In genomic region chr20:46709055-46709458, GRCh38 we compare ENCODE assay signal across 9 cellular contexts. TPM values are rescaled to one million over a fixed set of nuclear protein-coding genes. Genes with fewer than 3 reads are reported as not detected.
A peak's percentile ranks its signal among the peaks of the same experiment; 100 is the strongest.
DNase-seq lines count a peak whose midpoint lies in the region; ATAC-seq, FAIRE-seq and TF ChIP-seq lines count a peak whose summit lies in the region.
"Had no signal": no experiment of that assay in that cellular context is flagged by ENCODE, and none has a peak within 500 bp of the region (broad histone marks: within the 10 kb centered on the region; RNA-seq: fewer than 3 reads in every experiment).

No MANE protein-coding gene starts in this region.

- peaks cover 37% of the 10 kb centered on the region for H3K9me1 ChIP-seq in IMR-90 (ENCODE audit: insufficient read depth, low read length)

- peak overlapping the region; percentile 97 to 100 for H4K8ac ChIP-seq in IMR-90 (ENCODE audit: low read depth in 2 of 2, low read length in 2 of 2)

- TF ChIP-seq POLR2A in IMR-90 (IDR thresholded peaks at IDR 0.05; ENCODE audit: low read depth, low read length) = no peak
- TF ChIP-seq POLR2A in body of pancreas (IDR thresholded peaks at IDR 0.05) = no peak
- TF ChIP-seq POLR2A in HepG2 (IDR thresholded peaks at IDR 0.05; ENCODE audit: insufficient read depth in 1 of 2, low read depth in 2 of 2, low read length in 2 of 2) = no peak

- peak overlapping the region; percentile 83 for H2BK15ac ChIP-seq in IMR-90 (ENCODE audit: low read depth, low read length)

- H4K5ac ChIP-seq in IMR-90 (ENCODE audit: low read depth, low read length) = peak overlapping the region; percentile 100

- H2AK5ac ChIP-seq in IMR-90 (ENCODE audit: low read depth, low read length) = peak overlapping the region; percentile 99

- no TSS peak for BruUV-seq in IMR-90 (replicated peaks; lab: Mats Ljungman, UMichigan)
- TSS peak; percentile 77 for BruUV-seq in HepG2 (replicated peaks; lab: Mats Ljungman, UMichigan)

- no peak for FAIRE-seq in HepG2 (lab: Jason Lieb, UNC)
- FAIRE-seq: TTC549 had no signal

- H3K27me3 ChIP-seq in IMR-90 (ENCODE audit: control insufficient read depth, insufficient read depth, low read length) = no peaks in the 10 kb centered on the region
- no peaks in the 10 kb centered on the region for H3K27me3 ChIP-seq in body of pancreas
- no peaks in the 10 kb centered on the region; a peak in 2 of 5 replicates for H3K27me3 ChIP-seq in HepG2 (ENCODE audit: control insufficient read depth in 1 of 2, insufficient read depth in 2 of 2, low read length in 2 of 2)
- no peaks in the 10 kb centered on the region for H3K27me3 ChIP-seq in stomach smooth muscle (ENCODE audit: control insufficient read depth in 1 of 2, insufficient read depth in 2 of 2, low read length in 2 of 2)

- POLR2A ChIA-PET in IMR-90 (lab: Charles Lee; ENCODE audit: unreplicated experiment) = no interaction called here
- POLR2A ChIA-PET in HepG2 (lab: Yijun Ruan, JAX) = interaction anchor here (0.7 to 1.5 kb wide), 8 partner anchors 15 to 301 kb away, joined by 3 to 5 read pairs (median 3); partner anchors contain the start of gene TP53RK

- H3K4me2 ChIP-seq in IMR-90 (ENCODE audit: low read depth, low read length) (peak overlapping the region; percentile 49), HepG2 (ENCODE audit: low read depth, low read length) (peak overlapping the region; percentile 98)

- H4K91ac ChIP-seq in IMR-90 (ENCODE audit: insufficient read depth, low read depth, low read length) = peak overlapping the region; percentile 99

- TF ChIP-seq CTCF in IMR-90 (conservative IDR thresholded peaks at IDR 0.05; ENCODE audit: low read depth, low read length) (no peak), body of pancreas (IDR thresholded peaks at IDR 0.05) (no peak), HepG2 (CRISPR knock-in tag; IDR thresholded peaks at IDR 0.05) (no peak)

- peak overlapping the region; percentile 94 for H3K14ac ChIP-seq in IMR-90 (replicated peaks; ENCODE audit: low read depth, low read length)

- peaks cover 8% of the 10 kb centered on the region for H3K79me2 ChIP-seq in HepG2 (ENCODE audit: insufficient read depth, low read length)

- TF ChIP-seq RAD21 in IMR-90 (IDR thresholded peaks at IDR 0.05; ENCODE audit: low read length) = no peak
- no peak for TF ChIP-seq RAD21 in HepG2 (CRISPR knock-in tag; IDR thresholded peaks at IDR 0.05)

- dilution Hi-C loops in IMR-90 (cut with HindIII; ENCODE audit: low sequenced_read_pairs, unreplicated experiment) = no loop called here

- H3K27ac ChIP-seq in IMR-90 (ENCODE audit: insufficient read depth, low read length) (peak overlapping the region; percentile 89), body of pancreas (peak overlapping the region; percentile 70 to 88 (median 82)), HepG2 (ENCODE audit: extremely low read length, insufficient read depth, low read length) (peak overlapping the region; percentile 71), stomach smooth muscle (ENCODE audit: low read length) (peak overlapping the region; percentile 49)
- H3K27ac ChIP-seq: foreskin keratinocyte had no signal

- peak overlapping the region; percentile 98 for H3K4ac ChIP-seq in IMR-90 (ENCODE audit: low read depth, low read length)

- peaks cover 4% of the 10 kb centered on the region; the same call in 1 of the 2 replicates for H3K36me3 ChIP-seq in IMR-90 (ENCODE audit: control insufficient read depth, insufficient read depth, low read length)
- H3K36me3 ChIP-seq in body of pancreas (replicated peaks in 1 of 2; ENCODE audit: insufficient read depth in 1 of 2, low read depth in 2 of 2) = no peaks in the 10 kb centered on the region
- H3K36me3 ChIP-seq in HepG2 (replicated peaks in 1 of 2; ENCODE audit: control insufficient read depth in 1 of 2, insufficient read depth in 2 of 2, low read length in 2 of 2) = no peaks in the 10 kb centered on the region; a peak in 1 of 5 replicates
- H3K36me3 ChIP-seq in stomach smooth muscle (ENCODE audit: control insufficient read depth in 2 of 2, insufficient read depth in 2 of 2, low read length in 2 of 2) = no peaks in the 10 kb centered on the region

- peak overlapping the region; percentile 96 for H3K18ac ChIP-seq in IMR-90 (ENCODE audit: low read depth, low read length)

- DNase-seq in IMR-90 (no peak), body of pancreas (peak in 1 of 4 donors; percentile 19), HepG2 (ENCODE audit: low spot score) (no peak), HK-2 (ENCODE audit: unreplicated experiment) (no peak), globus pallidus (ENCODE audit: low spot score) (no peak), iPS-NIHi11 (ENCODE audit: low spot score) (no peak)
- DNase-seq: foreskin keratinocyte had no signal

- H3K4me3 ChIP-seq in IMR-90 (ENCODE audit: insufficient read depth, low read depth, low read length) (peak overlapping the region; percentile 55), body of pancreas (peak overlapping the region; percentile 24 to 68), HepG2 (replicated peaks in 1 of 3; ENCODE audit: insufficient read depth in 1 of 3, low read depth in 2 of 3, low read length in 3 of 3) (peak overlapping the region; percentile 69 to 92 (median 70)), stomach smooth muscle (ENCODE audit: low read length in 2 of 2) (peak overlapping the region; percentile 88 to 92)

- CTCF ChIA-PET in IMR-90 (lab: Yijun Ruan, JAX) = no interaction called here
- CTCF ChIA-PET in HepG2 (lab: Yijun Ruan, JAX; ENCODE audit: low intra/inter-chr PET ratio, low total read pairs) = interaction anchor here (1.1 kb wide), 1 partner anchor 9 kb away, joined by 3 read pairs; no protein-coding TSS in a partner anchor

- H2AK9ac ChIP-seq in IMR-90 (replicated peaks; ENCODE audit: low read depth, low read length, poor library complexity) = peak overlapping the region; percentile 100

- no peaks in the 10 kb centered on the region for H4K20me1 ChIP-seq in IMR-90 (ENCODE audit: insufficient read depth, low read length)
- no peaks in the 10 kb centered on the region for H4K20me1 ChIP-seq in HepG2 (ENCODE audit: insufficient read depth, low read length)

- in situ Hi-C loops in IMR-90 (cut with MboI; ENCODE audit: low sequenced_read_pairs) = no loop called here
- in situ Hi-C loops in HepG2 (cut with HindIII; ENCODE audit: extremely low pct_ligation_motif_present, low pct_unique_long_range_greater_than_20kb) = no loop called here

- peak overlapping the region; percentile 92 for H2BK120ac ChIP-seq in IMR-90 (ENCODE audit: low read depth, low read length)

- peaks cover 31 to 49% of the 10 kb centered on the region in 2 experiments for H3K79me1 ChIP-seq in IMR-90 (ENCODE audit: low read depth in 1 of 2, low read length in 2 of 2)

- H3K9ac ChIP-seq in IMR-90 (ENCODE audit: low read depth, low read length) (peak overlapping the region; percentile 93), HepG2 (ENCODE audit: insufficient read depth, low read depth, low read length) (peak overlapping the region; percentile 80), stomach smooth muscle (ENCODE audit: low read length in 2 of 2) (peak overlapping the region; percentile 78 to 83)

- H2BK5ac ChIP-seq in IMR-90 (ENCODE audit: low read depth, low read length, poor library complexity, severe bottlenecking) = peak overlapping the region; percentile 73

- peaks cover 3% of the 10 kb centered on the region for H3K9me3 ChIP-seq in IMR-90 (ENCODE audit: control insufficient read depth, insufficient read depth, low read length)
- no peaks in the 10 kb centered on the region for H3K9me3 ChIP-seq in body of pancreas
- peaks cover 9% of the 10 kb centered on the region; the same call in 1 of the 2 replicates for H3K9me3 ChIP-seq in HepG2 (ENCODE audit: low read length)
- no peaks in the 10 kb centered on the region for H3K9me3 ChIP-seq in stomach smooth muscle (ENCODE audit: control insufficient read depth in 2 of 2, low read length in 2 of 2)

- 52% methylated on average over 9 of the region's 13 CpGs; no CpG with 5 or more reads in 1 of the 2 experiments for WGBS in IMR-90 (ENCODE audit: extremely low coverage in 2 of 2, insufficient read length in 1 of 2), 2 experiments
- 44 to 67% methylated on average over 10 to 13 of the region's 13 CpGs for WGBS in body of pancreas, 2 donors
- WGBS in HepG2 (ENCODE audit: low lambda C conversion rate) = 36% methylated on average over 12 of the region's 13 CpGs

- H3K4me1 ChIP-seq in IMR-90 (ENCODE audit: control insufficient read depth, insufficient read depth, low read length) = peaks cover 19% of the 10 kb centered on the region
- H3K4me1 ChIP-seq in body of pancreas = peaks cover 41% of the 10 kb centered on the region
- peaks cover 74% of the 10 kb centered on the region for H3K4me1 ChIP-seq in HepG2 (ENCODE audit: insufficient read depth, low read length)
- H3K4me1 ChIP-seq in stomach smooth muscle (ENCODE audit: control insufficient read depth, insufficient read depth, low read length) = peaks cover 16% of the 10 kb centered on the region
- H3K4me1 ChIP-seq: foreskin keratinocyte had no signal

- H3K56ac ChIP-seq in IMR-90 (ENCODE audit: extremely low read depth, insufficient read depth, low read length) = peak overlapping the region; percentile 59; the same call in 1 of the 2 replicates

- ATAC-seq in IMR-90 (ENCODE audit: low read depth) (peak; percentile 22), body of pancreas (peak; percentile 15), HepG2 (peak; percentile 58)

- H3K23ac ChIP-seq in IMR-90 (ENCODE audit: low read depth, low read length) = peak overlapping the region; percentile 83

- peak overlapping the region; percentile 99 for H2AFZ ChIP-seq in IMR-90 (replicated peaks; ENCODE audit: low read length, poor library complexity)
- H2AFZ ChIP-seq in HepG2 (ENCODE audit: low read length) = peak overlapping the region; percentile 64

- intact Hi-C loops in IMR-90 (cut with micrococcal nuclease) = no loop called here
- intact Hi-C loops in body of pancreas (cut with DNase I) = no loop called here
- intact Hi-C loops in HepG2 (cut with micrococcal nuclease; ENCODE audit: unreplicated experiment) = no loop called here

- H2BK20ac ChIP-seq in IMR-90 (ENCODE audit: low read depth, low read length) = peak overlapping the region; percentile 90

- TF ChIP-seq EP300 in HepG2 (IDR thresholded peaks at IDR 0.05; ENCODE audit: low read depth in 2 of 2, low read length in 2 of 2) = no peak
- no peak for TF ChIP-seq EP300 in HepG2 (CRISPR knock-in tag; IDR thresholded peaks at IDR 0.05; ENCODE audit: borderline replicate concordance)

RNA-seq across cellular contexts. Expression of gene SLC2A10, which starts 0.4 kb away (rescaled TPM):
- total RNA-seq in IMR-90 (2012; rRNA removed) (14.7 and 15.2 TPM in 2 replicates), body of pancreas (10 to 100 TPM; 12.2 to 95.3 TPM), HepG2 (2016; rRNA removed; fragmentation: Illumina TruSeq; extraction: Trizol) (9.6 and 16.0 TPM in 2 replicates)
- polyA plus RNA-seq in IMR-90 (2012; rRNA removed) (22.0 TPM in 2 replicates), HepG2 (2011; rRNA removed) (16.7 and 18.4 TPM in 2 replicates)
- 15.4 and 26.3 TPM in 2 replicates for polyA plus RNA-seq in IMR-90 (2012; cell fraction: cytosol; rRNA removed)
- 21.8 and 22.7 TPM in 2 replicates for polyA plus RNA-seq in IMR-90 (2012; cell fraction: nucleus; rRNA removed; ENCODE audit: low replicate concordance)
- 12.4 and 15.5 TPM in 2 replicates for total RNA-seq in HepG2 (2016; cell fraction: cytosol; rRNA removed; fragmentation: Illumina TruSeq; extraction: Trizol; ENCODE audit: low read depth)
- 7.8 and 15.9 TPM in 2 replicates for total RNA-seq in HepG2 (2016; cell fraction: insoluble cytoplasmic fraction; rRNA removed; fragmentation: Illumina TruSeq; extraction: Trizol)
- total RNA-seq in HepG2 (2016; cell fraction: membrane; rRNA removed; fragmentation: Illumina TruSeq; extraction: Trizol) = 13.5 and 14.9 TPM in 2 replicates
- 16.7 and 19.1 TPM in 2 replicates for total RNA-seq in HepG2 (2016; cell fraction: nucleus; rRNA removed; fragmentation: Illumina TruSeq; extraction: Trizol)
- polyA plus RNA-seq in HepG2 (2011; cell fraction: cytosol; rRNA removed) = 13.3 and 15.0 TPM in 2 replicates
- polyA plus RNA-seq in HepG2 (2011; cell fraction: nucleus; rRNA removed) = 17.7 and 19.3 TPM in 2 replicates
- polyA plus RNA-seq in HepG2 (2012) = 9.6 and 17.7 TPM in 2 replicates
- 13.4 and 16.9 TPM in 2 replicates for polyA plus RNA-seq in HepG2 (2016; cell fraction: cytosol; fragmentation: Illumina TruSeq; extraction: Trizol; ENCODE audit: low read depth)
- polyA plus RNA-seq in HepG2 (2016; cell fraction: insoluble cytoplasmic fraction; fragmentation: Illumina TruSeq; extraction: Trizol; ENCODE audit: low read depth) = 8.0 and 9.1 TPM in 2 replicates
- 10.5 and 11.4 TPM in 2 replicates for polyA plus RNA-seq in HepG2 (2016; cell fraction: membrane; fragmentation: Illumina TruSeq; extraction: Trizol; ENCODE audit: low read depth)
- 19.6 and 21.1 TPM in 2 replicates for polyA plus RNA-seq in HepG2 (2016; cell fraction: nucleus; fragmentation: Illumina TruSeq; extraction: Trizol; ENCODE audit: insufficient read depth, low read depth)
- 56.1 TPM in 1 of 2 replicates, not detected in the other for polyA minus RNA-seq in HepG2 (2011; rRNA and poly(A)+ RNA removed; ENCODE audit: low replicate concordance)
- 17.8 and 20.0 TPM in 2 replicates for polyA minus RNA-seq in HepG2 (2011; cell fraction: cytosol; rRNA and poly(A)+ RNA removed)
- 22.7 and 27.8 TPM in 2 replicates for polyA minus RNA-seq in HepG2 (2011; cell fraction: nucleus; rRNA and poly(A)+ RNA removed)

RNA-seq across cellular contexts. Expression of gene TP53RK, which starts 19.8 kb away (rescaled TPM):
- 10.6 and 16.1 TPM in 2 replicates for total RNA-seq in IMR-90 (2012; rRNA removed)
- polyA plus RNA-seq in IMR-90 (2012; rRNA removed) = 8.7 and 9.0 TPM in 2 replicates
- polyA plus RNA-seq in IMR-90 (2012; cell fraction: cytosol; rRNA removed) = 7.0 and 8.1 TPM in 2 replicates
- 2.5 and 3.0 TPM in 2 replicates for polyA plus RNA-seq in IMR-90 (2012; cell fraction: nucleus; rRNA removed; ENCODE audit: low replicate concordance)
- total RNA-seq in body of pancreas = 10 to 100 TPM in 1 of 2 donors, 1 to 10 TPM in 1; 6.6 to 11.7 TPM
- total RNA-seq in HepG2 (2016; rRNA removed; fragmentation: Illumina TruSeq; extraction: Trizol) = 25.5 and 31.0 TPM in 2 replicates
- 5.6 and 7.0 TPM in 2 replicates for total RNA-seq in HepG2 (2016; cell fraction: cytosol; rRNA removed; fragmentation: Illumina TruSeq; extraction: Trizol; ENCODE audit: low read depth)
- 26.0 and 33.1 TPM in 2 replicates for total RNA-seq in HepG2 (2016; cell fraction: insoluble cytoplasmic fraction; rRNA removed; fragmentation: Illumina TruSeq; extraction: Trizol)
- total RNA-seq in HepG2 (2016; cell fraction: membrane; rRNA removed; fragmentation: Illumina TruSeq; extraction: Trizol) = 12.6 and 14.4 TPM in 2 replicates
- 15.4 and 17.9 TPM in 2 replicates for total RNA-seq in HepG2 (2016; cell fraction: nucleus; rRNA removed; fragmentation: Illumina TruSeq; extraction: Trizol)
- polyA plus RNA-seq in HepG2 (2011; rRNA removed) = 11.3 and 12.9 TPM in 2 replicates
- 9.0 and 10.2 TPM in 2 replicates for polyA plus RNA-seq in HepG2 (2011; cell fraction: cytosol; rRNA removed)
- polyA plus RNA-seq in HepG2 (2011; cell fraction: nucleus; rRNA removed) = 4.4 and 5.3 TPM in 2 replicates
- polyA plus RNA-seq in HepG2 (2012) = 10.7 and 12.3 TPM in 2 replicates
- polyA plus RNA-seq in HepG2 (2016; cell fraction: cytosol; fragmentation: Illumina TruSeq; extraction: Trizol; ENCODE audit: low read depth) = 3.9 and 4.7 TPM in 2 replicates
- 28.1 and 30.7 TPM in 2 replicates for polyA plus RNA-seq in HepG2 (2016; cell fraction: insoluble cytoplasmic fraction; fragmentation: Illumina TruSeq; extraction: Trizol; ENCODE audit: low read depth)
- 7.3 and 9.0 TPM in 2 replicates for polyA plus RNA-seq in HepG2 (2016; cell fraction: membrane; fragmentation: Illumina TruSeq; extraction: Trizol; ENCODE audit: low read depth)
- 18.2 and 18.6 TPM in 2 replicates for polyA plus RNA-seq in HepG2 (2016; cell fraction: nucleus; fragmentation: Illumina TruSeq; extraction: Trizol; ENCODE audit: insufficient read depth, low read depth)
- polyA minus RNA-seq in HepG2 (2011; rRNA and poly(A)+ RNA removed; ENCODE audit: low replicate concordance) = 9.2 and 11.2 TPM in 2 replicates
- 10.6 and 11.6 TPM in 2 replicates for polyA minus RNA-seq in HepG2 (2011; cell fraction: cytosol; rRNA and poly(A)+ RNA removed)
- polyA minus RNA-seq in HepG2 (2011; cell fraction: nucleus; rRNA and poly(A)+ RNA removed) = 12.6 and 13.1 TPM in 2 replicates

RNA-seq across cellular contexts. Expression of gene SLC13A3, which starts 57.8 kb away (rescaled TPM):
- 2.5 and 2.8 TPM in 2 replicates for total RNA-seq in IMR-90 (2012; rRNA removed)
- polyA plus RNA-seq in IMR-90 (2012; rRNA removed) = 3.9 and 4.2 TPM in 2 replicates
- 2.6 and 2.9 TPM in 2 replicates for polyA plus RNA-seq in IMR-90 (2012; cell fraction: cytosol; rRNA removed)
- polyA plus RNA-seq in IMR-90 (2012; cell fraction: nucleus; rRNA removed; ENCODE audit: low replicate concordance) = 4.3 and 5.7 TPM in 2 replicates
- 1 to 10 TPM; 3.4 to 6.3 TPM for total RNA-seq in body of pancreas
- total RNA-seq in HepG2 (2016; rRNA removed; fragmentation: Illumina TruSeq; extraction: Trizol) = 27.9 and 66.5 TPM in 2 replicates
- total RNA-seq in HepG2 (2016; cell fraction: cytosol; rRNA removed; fragmentation: Illumina TruSeq; extraction: Trizol; ENCODE audit: low read depth) = 23.8 and 30.4 TPM in 2 replicates
- 29.2 and 65.4 TPM in 2 replicates for total RNA-seq in HepG2 (2016; cell fraction: insoluble cytoplasmic fraction; rRNA removed; fragmentation: Illumina TruSeq; extraction: Trizol)
- 25.6 and 35.7 TPM in 2 replicates for total RNA-seq in HepG2 (2016; cell fraction: membrane; rRNA removed; fragmentation: Illumina TruSeq; extraction: Trizol)
- total RNA-seq in HepG2 (2016; cell fraction: nucleus; rRNA removed; fragmentation: Illumina TruSeq; extraction: Trizol) = 59.9 and 65.1 TPM in 2 replicates
- 63.3 and 76.0 TPM in 2 replicates for polyA plus RNA-seq in HepG2 (2011; rRNA removed)
- polyA plus RNA-seq in HepG2 (2011; cell fraction: cytosol; rRNA removed) = 40.8 and 74.9 TPM in 2 replicates
- polyA plus RNA-seq in HepG2 (2011; cell fraction: nucleus; rRNA removed) = 88.1 and 138 TPM in 2 replicates
- 42.2 and 59.1 TPM in 2 replicates for polyA plus RNA-seq in HepG2 (2012)
- polyA plus RNA-seq in HepG2 (2016; cell fraction: cytosol; fragmentation: Illumina TruSeq; extraction: Trizol; ENCODE audit: low read depth) = 25.1 and 35.1 TPM in 2 replicates
- polyA plus RNA-seq in HepG2 (2016; cell fraction: insoluble cytoplasmic fraction; fragmentation: Illumina TruSeq; extraction: Trizol; ENCODE audit: low read depth) = 30.5 and 31.8 TPM in 2 replicates
- 24.6 and 30.2 TPM in 2 replicates for polyA plus RNA-seq in HepG2 (2016; cell fraction: membrane; fragmentation: Illumina TruSeq; extraction: Trizol; ENCODE audit: low read depth)
- 99.0 and 99.2 TPM in 2 replicates for polyA plus RNA-seq in HepG2 (2016; cell fraction: nucleus; fragmentation: Illumina TruSeq; extraction: Trizol; ENCODE audit: insufficient read depth, low read depth)
- 0.42 and 193 TPM in 2 replicates for polyA minus RNA-seq in HepG2 (2011; rRNA and poly(A)+ RNA removed; ENCODE audit: low replicate concordance)
- 32.3 and 43.5 TPM in 2 replicates for polyA minus RNA-seq in HepG2 (2011; cell fraction: cytosol; rRNA and poly(A)+ RNA removed)
- polyA minus RNA-seq in HepG2 (2011; cell fraction: nucleus; rRNA and poly(A)+ RNA removed) = 50.4 and 63.9 TPM in 2 replicates
